In the genomic region with DNA sequence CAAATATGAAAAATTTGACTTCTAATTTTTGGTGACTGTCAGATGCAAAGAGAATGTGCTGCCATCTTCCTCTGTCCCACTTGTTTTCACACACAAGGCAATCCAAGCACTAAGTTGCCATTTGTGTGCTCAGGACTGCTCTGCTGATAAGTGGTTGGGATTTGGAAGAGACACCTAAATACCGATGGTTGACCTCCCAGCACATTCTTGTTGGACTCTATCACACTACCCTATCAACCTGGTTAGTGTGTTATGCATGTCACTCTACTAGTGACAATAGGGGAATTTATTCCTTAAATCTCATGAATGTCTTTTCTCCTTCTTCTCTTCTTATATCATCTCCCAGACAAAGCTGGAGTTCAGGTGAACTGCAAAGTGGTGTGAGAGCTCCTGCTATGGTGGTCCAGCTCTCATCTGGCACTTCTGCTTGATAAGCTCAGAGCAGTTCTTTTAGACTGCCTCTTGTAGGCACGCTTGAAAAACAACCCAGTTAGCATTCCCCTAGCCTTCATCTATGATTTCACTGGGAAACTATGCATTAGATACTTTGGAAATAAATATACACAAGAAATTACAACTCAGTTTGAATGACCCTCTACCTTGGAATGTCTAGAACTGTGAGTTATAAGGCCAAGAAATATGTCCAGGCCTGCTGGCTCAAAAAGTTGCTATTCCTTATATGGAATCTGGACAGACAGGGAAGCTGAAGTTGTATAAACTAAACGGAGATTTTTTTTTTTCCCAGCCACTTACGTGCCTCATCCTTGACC, we compare ENCODE assay signal across 16 cellular contexts.
A peak's percentile ranks its signal among the peaks of the same experiment; 100 is the strongest.
DNase-seq lines count a peak whose midpoint lies in the region; ATAC-seq and TF ChIP-seq lines count a peak whose summit lies in the region.
"Had no signal": no experiment of that assay in that cellular context is flagged by ENCODE, and none has a peak within 500 bp of the region (broad histone marks: within the 10 kb centered on the region; RNA-seq: fewer than 3 reads in every experiment).

No MANE protein-coding gene starts in this region.

- intact Hi-C loops in left lung (cut with DNase I), result no loop called here

- H3K27me3 Mint-ChIP-seq in type B pancreatic cell, result no peaks in the 10 kb centered on the region
- H3K27me3 Mint-ChIP-seq: stimulated activated naive CD8-positive, alpha-beta T cell treated with anti-CD3 and anti-CD28 coated beads, Interleukin-15, amount 100 ng/mL, for 72 hours; T-helper 17 cell had no signal

- peak overlapping the region; percentile 57 for H3K4me3 Mint-ChIP-seq in type B pancreatic cell
- H3K4me3 Mint-ChIP-seq: activated T-cell treated with anti-CD3 and anti-CD28 coated beads, Interleukin-2, amount 50 U/mL, for 4 hours; stimulated activated naive CD8-positive, alpha-beta T cell treated with anti-CD3 and anti-CD28 coated beads, Interleukin-15, amount 100 ng/mL, for 72 hours; T-helper 17 cell had no signal

- no peak overlapping the region for H3K4me3 ChIP-seq in left lung
- H3K4me3 ChIP-seq: K562 had no signal

- H3K27ac ChIP-seq in left lung, result peak overlapping the region; percentile 56 to 81

- no peak for TF ChIP-seq CTCF in left lung (IDR thresholded peaks at IDR 0.05)
- no peak for TF ChIP-seq CTCF in type B pancreatic cell (conservative IDR thresholded peaks at IDR 0.05)

- no peaks in the 10 kb centered on the region for H3K36me3 ChIP-seq in left lung

- peaks cover 15% of the 10 kb centered on the region for H3K9me3 Mint-ChIP-seq in type B pancreatic cell

- peak overlapping the region; percentile 81 for H3K27ac Mint-ChIP-seq in type B pancreatic cell
- H3K27ac Mint-ChIP-seq: stimulated activated naive CD8-positive, alpha-beta T cell treated with anti-CD3 and anti-CD28 coated beads, Interleukin-15, amount 100 ng/mL, for 72 hours; T-helper 17 cell had no signal

- DNase-seq in HT1080 (ENCODE audit: low read depth) (peak; percentile 53), brain pericyte (ENCODE audit: low read depth, low spot score) (peak; percentile 44), left lung (no peak), type B pancreatic cell (ENCODE audit: extremely low spot score, unreplicated experiment) (no peak)
- no peak for DNase-seq in stimulated activated naive CD4-positive, alpha-beta T cell (lab: John Stamatoyannopoulos, UW)
- no peak for DNase-seq in activated naive CD4-positive, alpha-beta T cell (lab: John Stamatoyannopoulos, UW)
- DNase-seq in activated CD8-positive, alpha-beta memory T cell treated with anti-CD3 and anti-CD28 coated beads for 24 hours, result no peak
- DNase-seq: activated T-cell treated with anti-CD3 and anti-CD28 coated beads, Interleukin-2, amount 50 U/mL, for 4 hours; effector CD8-positive, alpha-beta T cell; GF-D8; left ventricle myocardium superior; stimulated activated CD4-positive, alpha-beta T cell treated with anti-CD3 and anti-CD28 coated beads, Interleukin-12 subunit alpha, Interleukin-12 subunit beta, amount 100 ng/mL, for 4 hours; stimulated activated naive CD8-positive, alpha-beta T cell treated with anti-CD3 and anti-CD28 coated beads, Interleukin-15, amount 100 ng/mL, for 72 hours; T-helper 17 cell had no signal

- H3K4me1 Mint-ChIP-seq in type B pancreatic cell (ENCODE audit: unreplicated experiment), result peaks cover 23% of the 10 kb centered on the region
- H3K4me1 Mint-ChIP-seq: stimulated activated naive CD8-positive, alpha-beta T cell treated with anti-CD3 and anti-CD28 coated beads, Interleukin-15, amount 100 ng/mL, for 72 hours; T-helper 17 cell had no signal

- H3K9me3 ChIP-seq in left lung, result no peaks in the 10 kb centered on the region

- H3K27me3 ChIP-seq in left lung, result no peaks in the 10 kb centered on the region

- ATAC-seq in left lung, result peak; percentile 94
- ATAC-seq in HG03196 (IDR thresholded peaks at IDR 0.05; ENCODE audit: unreplicated experiment), result no peak
- ATAC-seq: activated T-cell treated with anti-CD3 and anti-CD28 coated beads, Interleukin-2, amount 50 U/mL, for 4 hours; K562; left ventricle myocardium superior; stimulated activated naive CD8-positive, alpha-beta T cell treated with anti-CD3 and anti-CD28 coated beads, Interleukin-15, amount 100 ng/mL, for 72 hours; T-helper 17 cell had no signal

- peaks cover 0 to 5% of the 10 kb centered on the region in 2 donors for H3K4me1 ChIP-seq in left lung

- peaks cover 4% of the 10 kb centered on the region for H3K36me3 Mint-ChIP-seq in type B pancreatic cell

Comparison
In these comparisons a context has a peak if more than half of its experiments do, and no peak if none do; other contexts are left out.
1. DNase-seq: peak in HT1080 (single experiment) and brain pericyte (single experiment); none in left lung (0 of 2), type B pancreatic cell (single experiment), stimulated activated naive CD4-positive, alpha-beta T cell (0 of 6), activated naive CD4-positive, alpha-beta T cell (0 of 4) and activated CD8-positive, alpha-beta memory T cell treated with anti-CD3 and anti-CD28 coated beads for 24 hours (single experiment).